ENCODE assay signal across 8 cellular contexts in genomic region chr5:172868924-172869565, GRCh38. TPM values are rescaled to one million over a fixed set of nuclear protein-coding genes. Genes with fewer than 3 reads are reported as not detected.
DNase-seq lines count a peak whose midpoint lies in the region; TF ChIP-seq lines count a peak whose summit lies in the region.
"Had no signal": no experiment of that assay in that cellular context is flagged by ENCODE, and none has a peak within 500 bp of the region (broad histone marks: within the 10 kb centered on the region; RNA-seq: fewer than 3 reads in every experiment).

No MANE protein-coding gene starts in this region.

- TF ChIP-seq POLR2A in lower leg skin (IDR thresholded peaks at IDR 0.05) (no peak), thyroid gland (IDR thresholded peaks at IDR 0.05) (peak in 1 of 2 donors; percentile 77)

- H3K4me3 ChIP-seq in lower leg skin (ENCODE audit: low read depth, poor library complexity, severe bottlenecking) (no peak overlapping the region), thyroid gland (replicated peaks in 1 of 3) (no peak overlapping the region)

- H3K36me3 ChIP-seq in thyroid gland, result no peaks in the 10 kb centered on the region

- peak overlapping the region; percentile 97 to 98 (median 98) for H3K27ac ChIP-seq in thyroid gland
- H3K27ac ChIP-seq: KMS-11 had no signal

- no peaks in the 10 kb centered on the region for H3K9me3 ChIP-seq in thyroid gland

- DNase-seq in LHCN-M2 (ENCODE audit: low read depth) (peak; percentile 90), cerebellum (ENCODE audit: low spot score) (peak; percentile 74), lower leg skin (ENCODE audit: low spot score in 2 of 2) (peak; percentile 84 to 96), thyroid gland (peak; percentile 94), NCI-H187 treated with DMSO at 0.1 percent for 48 hours (lab: John Stamatoyannopoulos, UW) (no peak), NCI-H748 treated with DMSO at 0.1 percent for 48 hours (lab: John Stamatoyannopoulos, UW) (no peak), DMS53 (lab: John Stamatoyannopoulos, UW) (no peak)

- no peaks in the 10 kb centered on the region for H3K27me3 ChIP-seq in thyroid gland

- TF ChIP-seq CTCF in lower leg skin (IDR thresholded peaks at IDR 0.05) (no peak), thyroid gland (IDR thresholded peaks at IDR 0.05) (peak in 4 of 6 experiments; percentile 31 to 71 (median 46))

- intact Hi-C loops in lower leg skin (cut with DNase I; ENCODE audit: low total_unique reads) (no loop called here), thyroid gland (cut with DNase I) (loop anchor here (5.0 kb wide), 1 partner anchor 33 kb away; no protein-coding TSS in a partner anchor)

- peaks cover 95 to 96% of the 10 kb centered on the region in 2 donors for H3K4me1 ChIP-seq in thyroid gland

- WGBS in lower leg skin, 2 donors, result 25 to 36% methylated on average over 9 to 10 of the region's 10 CpGs
- WGBS in thyroid gland, 2 donors, result 10 to 33% methylated on average over 9 to 10 of the region's 10 CpGs

RNA-seq across cellular contexts. Expression of gene ERGIC1, which starts 35.0 kb away (rescaled TPM):
- total RNA-seq in LHCN-M2 (2014; rRNA removed) (152 and 158 TPM in 2 replicates), cerebellum (59.2 TPM), lower leg skin (100 to 1,000 TPM in 1 of 4 donors, 10 to 100 TPM in 3; 62.9 to 114 (median 82.6) TPM), thyroid gland (100 to 1,000 TPM; 156 to 214 (median 175) TPM)
- 184 TPM for polyA plus RNA-seq in LHCN-M2 (2012)

Comparison
In these comparisons a context has a peak if more than half of its experiments do, and no peak if none do; other contexts are left out.
1. DNase-seq: peak in LHCN-M2 (single experiment), cerebellum (single experiment), lower leg skin (2 of 2) and thyroid gland (2 of 2); none in NCI-H187 treated with DMSO at 0.1 percent for 48 hours (single experiment), NCI-H748 treated with DMSO at 0.1 percent for 48 hours (single experiment) and DMS53 (single experiment).
2. CTCF ChIP-seq: peak in thyroid gland (4 of 6); none in lower leg skin (0 of 3).